ENCODE assay signal across 8 cellular contexts in genomic region chr19:56403764-56404704, GRCh38. TPM values are rescaled to one million over a fixed set of nuclear protein-coding genes. Genes with fewer than 3 reads are reported as not detected.
DNase-seq lines count a peak whose midpoint lies in the region; ATAC-seq and TF ChIP-seq lines count a peak whose summit lies in the region.

Gene ZNF583 (plus strand): TSS chr19:56404332. CDS start chr19:56407115, 2,783 bp downstream.

- peaks cover 2% of the 10 kb centered on the region; the same call in 1 of the 2 replicates for H3K4me1 ChIP-seq in iPS DF 6.9 (ENCODE audit: control insufficient read depth, insufficient read depth, low read length)
- H3K4me1 ChIP-seq in sigmoid colon = peaks cover 0 to 17% (median 15%) of the 10 kb centered on the region in 4 donors

- no CpG with 5 or more reads among the region's 70 CpGs for WGBS in iPS DF 6.9 (ENCODE audit: insufficient coverage, insufficient read length)
- WGBS in sigmoid colon, 2 donors = 1% methylated on average over 70 of the region's 70 CpGs

- no peak for TF ChIP-seq POLR2A in sigmoid colon (IDR thresholded peaks at IDR 0.05)

- H3K9me3 ChIP-seq in iPS DF 6.9 (ENCODE audit: control insufficient read depth, insufficient read depth, low read length) = peaks cover 2% of the 10 kb centered on the region; the same call in 1 of the 2 replicates
- H3K9me3 ChIP-seq in sigmoid colon = peaks cover 0 to 15% (median 8%) of the 10 kb centered on the region in 4 donors

- TF ChIP-seq CTCF in brain microvascular endothelial cell (IDR thresholded peaks at IDR 0.05; ENCODE audit: low read depth, low read length, missing control alignments) = no peak
- no peak for TF ChIP-seq CTCF in sigmoid colon (IDR thresholded peaks at IDR 0.05)

- H3K36me3 ChIP-seq in brain microvascular endothelial cell (replicated peaks) = peaks cover 9% of the 10 kb centered on the region
- H3K36me3 ChIP-seq in iPS DF 6.9 (ENCODE audit: control insufficient read depth, insufficient read depth, low read length) = no peaks in the 10 kb centered on the region
- peaks cover 11 to 33% (median 25%) of the 10 kb centered on the region in 4 donors for H3K36me3 ChIP-seq in sigmoid colon

- in situ Hi-C loops in brain microvascular endothelial cell (cut with HindIII; ENCODE audit: low pct_ligation_motif_present, low sequenced_read_pairs) = no loop called here

- H3K27ac ChIP-seq in brain microvascular endothelial cell (peak within 1 kb of the TSS; percentile 96), iPS DF 6.9 (ENCODE audit: low read length) (no peak within 1 kb of the TSS), sigmoid colon (peak within 1 kb of the TSS; percentile 89 to 96 (median 94))

- TF ChIP-seq EP300 in sigmoid colon (IDR thresholded peaks at IDR 0.05) = no peak

- H3K27me3 ChIP-seq in brain microvascular endothelial cell (replicated peaks) (no peaks in the 10 kb centered on the region), iPS DF 6.9 (ENCODE audit: control insufficient read depth, insufficient read depth, low read length) (no peaks in the 10 kb centered on the region), sigmoid colon (no peaks in the 10 kb centered on the region)

- H3K4me3 ChIP-seq in brain microvascular endothelial cell (ENCODE audit: low read depth, low read length) = peak within 1 kb of the TSS; percentile 95
- H3K4me3 ChIP-seq in iPS DF 6.9 (ENCODE audit: low read length) = peak within 1 kb of the TSS; percentile 68; the same call in 1 of the 2 replicates
- H3K4me3 ChIP-seq in sigmoid colon = peak within 1 kb of the TSS; percentile 61 to 79 (median 73)

- DNase-seq in NCI-H1930 (lab: John Stamatoyannopoulos, UW) (peak; percentile 86 to 93), UCSD-AML1 (lab: John Stamatoyannopoulos, UW; ENCODE audit: unreplicated experiment) (peak; percentile 92), brain microvascular endothelial cell (peak; percentile 95), iPS DF 6.9 (ENCODE audit: low read depth, low spot score) (peak; percentile 73), sigmoid colon (peak; percentile 99), NCI-H1048 (lab: John Stamatoyannopoulos, UW) (no peak)

- intact Hi-C loops in sigmoid colon (cut with DNase I) = loop anchor here (1.0 to 5.0 kb wide), 3 partner anchors 11 to 163 kb away; partner anchors contain the start of genes ZNF470, ZNF582 and ZNF667

- ATAC-seq in GM18502 (IDR thresholded peaks at IDR 0.05; ENCODE audit: poor library complexity, unreplicated experiment) (peak; percentile 84), HG02885 (IDR thresholded peaks at IDR 0.05; ENCODE audit: poor library complexity, unreplicated experiment) (peak; percentile 86)

RNA-seq across cellular contexts. Expression of gene ZNF583, which starts in this region (rescaled TPM):
- 10 to 100 TPM in 2 of 4 donors, 1 to 10 TPM in 2; 8.7 to 12.7 (median 10.4) TPM for total RNA-seq in sigmoid colon
- 1 to 10 TPM in 2 of 3 donors, under 1 TPM in 1; under 0.01 to 1.4 (median 1.4) TPM for polyA plus RNA-seq in sigmoid colon
